In genomic region chr19:46784262-46785053, GRCh38 we compare ENCODE assay signal across 9 cellular contexts. TPM values are rescaled to one million over a fixed set of nuclear protein-coding genes. Genes with fewer than 3 reads are reported as not detected.
DNase-seq lines count a peak whose midpoint lies in the region; ATAC-seq, FAIRE-seq and TF ChIP-seq lines count a peak whose summit lies in the region.
"Had no signal": no experiment of that assay in that cellular context is flagged by ENCODE, and none has a peak within 500 bp of the region (broad histone marks: within the 10 kb centered on the region; RNA-seq: fewer than 3 reads in every experiment).

No MANE protein-coding gene starts in this region.

- peaks cover 14% of the 10 kb centered on the region for H3K36me3 Mint-ChIP-seq in endothelial cell (ENCODE audit: low read depth, unreplicated experiment)

- peak; percentile 50 for FAIRE-seq in H54 (lab: Jason Lieb, UNC)
- FAIRE-seq: endometrium had no signal

- H3K27ac ChIP-seq in mucosa of rectum (ENCODE audit: low read depth in 2 of 2, low read length in 2 of 2): peak overlapping the region; percentile 91 to 97
- peak overlapping the region in 1 of 2 donors; percentile 69 for H3K27ac ChIP-seq in testis

- no peaks in the 10 kb centered on the region for H3K27me3 ChIP-seq in mucosa of rectum (ENCODE audit: control insufficient read depth in 2 of 2, insufficient read depth in 2 of 2, low read length in 2 of 2)
- H3K27me3 ChIP-seq in testis: no peaks in the 10 kb centered on the region

- H3K4me3 Mint-ChIP-seq in endothelial cell (ENCODE audit: unreplicated experiment): peak overlapping the region; percentile 42

- peak overlapping the region; percentile 76 to 96 for H3K9ac ChIP-seq in mucosa of rectum (ENCODE audit: low read depth in 1 of 2, low read length in 2 of 2)

- DNase-seq in DMS 273 treated with DMSO at 0.1 percent for 48 hours (lab: John Stamatoyannopoulos, UW) (peak; percentile 69), H54 (ENCODE audit: insufficient read length, low spot score) (peak; percentile 77), NCI-H446 (lab: John Stamatoyannopoulos, UW) (peak; percentile 14 to 61), endothelial cell (ENCODE audit: low spot score) (peak; percentile 12), testis (peak; percentile 82)
- DNase-seq in activated CD4-positive, alpha-beta T cell treated with anti-CD3 and anti-CD28 coated beads, Interleukin-2, amount 50 U/mL, for 1 hour: peak; percentile 26

- intact Hi-C loops in testis (cut with DNase I; ENCODE audit: low total_unique reads): no loop called here

- H3K4me1 Mint-ChIP-seq in endothelial cell (ENCODE audit: unreplicated experiment): peaks cover 21% of the 10 kb centered on the region

- ATAC-seq in GM21717 (IDR thresholded peaks at IDR 0.05; ENCODE audit: unreplicated experiment): no peak

- H3K27me3 Mint-ChIP-seq in endothelial cell (ENCODE audit: unreplicated experiment): peaks cover 8% of the 10 kb centered on the region

- no peak for TF ChIP-seq POLR2A in H54 (IDR thresholded peaks at IDR 0.05; ENCODE audit: low read depth, low read length)
- TF ChIP-seq POLR2A in testis (IDR thresholded peaks at IDR 0.05): no peak

- 52 to 87% methylated on average over 3 to 17 of the region's 17 CpGs for WGBS in testis, 2 donors

- no peak overlapping the region for H3K27ac Mint-ChIP-seq in endothelial cell (ENCODE audit: unreplicated experiment)

- H3K4me3 ChIP-seq in mucosa of rectum (ENCODE audit: low read length in 2 of 2) (peak overlapping the region; percentile 90 to 91), testis (peak overlapping the region in 1 of 2 donors; percentile 5)

- H3K4me1 ChIP-seq in mucosa of rectum (ENCODE audit: control insufficient read depth in 2 of 2, insufficient read depth in 2 of 2, low read length in 2 of 2) (peaks cover 30 to 36% of the 10 kb centered on the region in 2 donors), testis (peaks cover 31% of the 10 kb centered on the region)

- H3K9me3 ChIP-seq in mucosa of rectum (ENCODE audit: control insufficient read depth in 2 of 2, low read length in 2 of 2): no peaks in the 10 kb centered on the region
- H3K9me3 ChIP-seq in testis: no peaks in the 10 kb centered on the region

- no peak for TF ChIP-seq CTCF in endothelial cell (IDR thresholded peaks at IDR 0.05; ENCODE audit: unreplicated experiment)
- TF ChIP-seq CTCF in testis (IDR thresholded peaks at IDR 0.05): no peak

- H3K36me3 ChIP-seq in mucosa of rectum (ENCODE audit: control insufficient read depth in 2 of 2, insufficient read depth in 2 of 2, low read length in 2 of 2): peaks cover 19 to 36% of the 10 kb centered on the region in 2 donors
- H3K36me3 ChIP-seq in testis (ENCODE audit: low read depth, missing control alignments): no peaks in the 10 kb centered on the region

- H3K9me3 Mint-ChIP-seq in endothelial cell (ENCODE audit: unreplicated experiment): no peaks in the 10 kb centered on the region

RNA-seq across cellular contexts. Expression of gene SLC1A5, which starts 3.9 kb away (rescaled TPM):
- total RNA-seq in endothelial cell (ENCODE audit: unreplicated experiment) (62.6 TPM), testis (10 to 100 TPM; 58.1 to 69.9 TPM)
- polyA plus RNA-seq in testis (ENCODE audit: insufficient read depth, low read depth, low replicate concordance): 91.0 TPM

RNA-seq across cellular contexts. Expression of gene STRN4, which starts 38.2 kb away (rescaled TPM):
- total RNA-seq in endothelial cell (ENCODE audit: unreplicated experiment) (111 TPM), testis (100 to 1,000 TPM; 229 to 308 TPM)
- 213 TPM for polyA plus RNA-seq in testis (ENCODE audit: insufficient read depth, low read depth, low replicate concordance)

RNA-seq across cellular contexts. Expression of gene FKRP, which starts 38.6 kb away (rescaled TPM):
- total RNA-seq in endothelial cell (ENCODE audit: unreplicated experiment) (22.7 TPM), testis (10 to 100 TPM; 33.0 to 37.2 TPM)
- polyA plus RNA-seq in testis (ENCODE audit: insufficient read depth, low read depth, low replicate concordance): 22.9 TPM

Comparison
In these comparisons a context has a peak if more than half of its experiments do, and no peak if none do; other contexts are left out.
1. DNase-seq: peak in every context shown above with its lines; median percentile 82 in testis; 77 in H54; 69 in DMS 273 treated with DMSO at 0.1 percent for 48 hours; 38 in NCI-H446; 26 in activated CD4-positive, alpha-beta T cell treated with anti-CD3 and anti-CD28 coated beads, Interleukin-2, amount 50 U/mL, for 1 hour; 12 in endothelial cell.